9 cellular contexts compared by ENCODE assay signal in genomic region chr2:231228223-231228622, GRCh38. TPM values are rescaled to one million over a fixed set of nuclear protein-coding genes. Genes with fewer than 3 reads are reported as not detected.
DNase-seq lines count a peak whose midpoint lies in the region; ATAC-seq and TF ChIP-seq lines count a peak whose summit lies in the region.
"Had no signal": no experiment of that assay in that cellular context is flagged by ENCODE, and none has a peak within 500 bp of the region (broad histone marks: within the 10 kb centered on the region; RNA-seq: fewer than 3 reads in every experiment).

No MANE protein-coding gene starts in this region.

- H3K27ac ChIP-seq in DOHH2 (ENCODE audit: low read depth, low read length) (peak overlapping the region; percentile 80), esophagus muscularis mucosa (replicated peaks in 1 of 4) (peak overlapping the region; percentile 87 to 92 (median 88))
- H3K27ac ChIP-seq: SK-N-MC had no signal

- ATAC-seq in HG03378 (IDR thresholded peaks at IDR 0.05; ENCODE audit: unreplicated experiment) = peak; percentile 68

- H3K27me3 ChIP-seq in DOHH2 (ENCODE audit: control insufficient read depth, low read length) = no peaks in the 10 kb centered on the region
- H3K27me3 ChIP-seq in esophagus muscularis mucosa = no peaks in the 10 kb centered on the region
- H3K27me3 ChIP-seq in Caco-2 (replicated peaks; ENCODE audit: control insufficient read depth, insufficient read depth, low read length) = no peaks in the 10 kb centered on the region

- H3K9me3 Mint-ChIP-seq in Caco-2 (ENCODE audit: unreplicated experiment) = no peaks in the 10 kb centered on the region

- peaks cover 44% of the 10 kb centered on the region for H3K4me1 ChIP-seq in DOHH2 (ENCODE audit: control insufficient read depth, low read length)
- peaks cover 5 to 70% (median 68%) of the 10 kb centered on the region in 4 donors for H3K4me1 ChIP-seq in esophagus muscularis mucosa
- no peaks in the 10 kb centered on the region for H3K4me1 ChIP-seq in Caco-2

- H3K27ac Mint-ChIP-seq in Caco-2 (ENCODE audit: unreplicated experiment) = no peak overlapping the region

- H3K4me2 ChIP-seq in DOHH2 (ENCODE audit: low read length) = peak overlapping the region; percentile 85

- intact Hi-C loops in esophagus muscularis mucosa (cut with DNase I) (loop anchor here (5.0 kb wide), 1 partner anchor 184 kb away; no protein-coding TSS in a partner anchor), Caco-2 (cut with micrococcal nuclease; ENCODE audit: unreplicated experiment) (no loop called here)

- H3K79me2 ChIP-seq in DOHH2 (ENCODE audit: control insufficient read depth, low read length) = no peaks in the 10 kb centered on the region

- H3K4me3 Mint-ChIP-seq in Caco-2 (ENCODE audit: unreplicated experiment) = no peak overlapping the region

- no peaks in the 10 kb centered on the region for H3K36me3 ChIP-seq in DOHH2 (ENCODE audit: control insufficient read depth, low read length)
- peaks cover 0 to 44% (median 7%) of the 10 kb centered on the region in 4 donors for H3K36me3 ChIP-seq in esophagus muscularis mucosa
- no peaks in the 10 kb centered on the region for H3K36me3 ChIP-seq in Caco-2 (ENCODE audit: control insufficient read depth, insufficient read depth, low read length)

- no peaks in the 10 kb centered on the region for H3K9me3 ChIP-seq in DOHH2 (ENCODE audit: control insufficient read depth, insufficient read depth, low read length)
- no peaks in the 10 kb centered on the region for H3K9me3 ChIP-seq in esophagus muscularis mucosa
- no peaks in the 10 kb centered on the region for H3K9me3 ChIP-seq in Caco-2

- peaks cover 11% of the 10 kb centered on the region for H3F3A ChIP-seq in DOHH2 (ENCODE audit: control insufficient read depth, insufficient read depth)

- no peaks in the 10 kb centered on the region for H3K36me3 Mint-ChIP-seq in Caco-2 (ENCODE audit: insufficient read depth, unreplicated experiment)

- no peaks in the 10 kb centered on the region for H4K20me1 ChIP-seq in DOHH2 (ENCODE audit: control insufficient read depth, insufficient read depth, low read depth, low read length)

- no peak for TF ChIP-seq EP300 in esophagus muscularis mucosa (IDR thresholded peaks at IDR 0.05)

- no peak for TF ChIP-seq POLR2A in esophagus muscularis mucosa (IDR thresholded peaks at IDR 0.05; ENCODE audit: low read depth)

- H3K4me3 ChIP-seq in DOHH2 (ENCODE audit: low read length) (peak overlapping the region; percentile 58), esophagus muscularis mucosa (no peak overlapping the region), foreskin fibroblast (ENCODE audit: low read depth in 1 of 2, low read length in 2 of 2) (no peak overlapping the region), Caco-2 (ENCODE audit: low read depth, low read length) (no peak overlapping the region)
- H3K4me3 ChIP-seq: SK-N-MC had no signal

- DNase-seq in GM20000 (ENCODE audit: low spot score) (peak; percentile 65), esophagus muscularis mucosa (ENCODE audit: extremely low spot score) (no peak), foreskin fibroblast (no peak), SHP77 (lab: John Stamatoyannopoulos, UW) (no peak), Caco-2 (no peak), MV-4-11 (lab: John Stamatoyannopoulos, UW) (no peak)

- BruUV-seq in Caco-2 (replicated peaks; lab: Mats Ljungman, UMichigan) = no TSS peak

- TF ChIP-seq CTCF in DOHH2 (IDR thresholded peaks at IDR 0.05; ENCODE audit: low read depth, low read length, poor library complexity, severe bottlenecking) (no peak), GM20000 (IDR thresholded peaks at IDR 0.05; ENCODE audit: extremely low read depth, missing control alignments) (no peak), esophagus muscularis mucosa (IDR thresholded peaks at IDR 0.05) (no peak), foreskin fibroblast (IDR thresholded peaks at IDR 0.05; ENCODE audit: low read depth, low read length) (no peak), Caco-2 (IDR thresholded peaks at IDR 0.05; ENCODE audit: insufficient read depth in 1 of 2, low read depth in 1 of 2, low read length in 1 of 2, severe bottlenecking in 1 of 2, unreplicated experiment in 1 of 2) (no peak)

- H3K4me1 Mint-ChIP-seq in Caco-2 (ENCODE audit: low read depth, unreplicated experiment) = peaks cover 6% of the 10 kb centered on the region

- no peaks in the 10 kb centered on the region for H3K27me3 Mint-ChIP-seq in Caco-2 (ENCODE audit: insufficient read depth, unreplicated experiment)

- CTCF ChIA-PET in Caco-2 (lab: Charles Lee) = interaction anchor here (1.1 to 1.4 kb wide), 2 partner anchors 172 to 223 kb away, joined by 3 to 5 read pairs; no protein-coding TSS in a partner anchor

- WGBS in esophagus muscularis mucosa = 85% methylated on average over 7 of the region's 9 CpGs

- POLR2A ChIA-PET in Caco-2 (lab: Charles Lee) = no interaction called here

- no peaks in the 10 kb centered on the region for H3K9me2 ChIP-seq in DOHH2 (replicated peaks; ENCODE audit: control insufficient read depth, low read length)

RNA-seq across cellular contexts. Expression of gene ARMC9, which starts 29.8 kb away (rescaled TPM):
- total RNA-seq in esophagus muscularis mucosa = 100 to 1,000 TPM; 119 to 262 (median 152) TPM
- total RNA-seq in Caco-2 (2022) = 3.3 and 5.2 TPM in 2 replicates

Comparison
In these comparisons a context has a peak if more than half of its experiments do, and no peak if none do; other contexts are left out.
1. RNA of gene ARMC9, which starts 29.8 kb away (total RNA-seq): 119 to 262 TPM in esophagus muscularis mucosa; 3.3 to 5.2 TPM in Caco-2; every median in the first group is over 10 times any median in the second.